In genomic region chr18:23596183-23596582, GRCh38 we compare ENCODE assay signal across 1 cellular context.
TF ChIP-seq lines count a peak whose summit lies in the region.

No MANE protein-coding gene starts in this region.

TF ChIP-seq in IMR-90, 13 proteins besides CTCF, POLR2A, EP300 and RAD21 (continued from another document):
- no peak for TF ChIP-seq RFX5 (IDR thresholded peaks at IDR 0.05; ENCODE audit: low read depth, low read length)
- no peak for TF ChIP-seq NFE2L2 (IDR thresholded peaks at IDR 0.05; ENCODE audit: low read depth, low read length)
- TF ChIP-seq MXI1 (IDR thresholded peaks at IDR 0.05; ENCODE audit: borderline replicate concordance, low read depth, low read length): no peak
- TF ChIP-seq MAZ (IDR thresholded peaks at IDR 0.05; ENCODE audit: borderline replicate concordance, low read depth, low read length): no peak
- no peak for TF ChIP-seq FOS (IDR thresholded peaks at IDR 0.05; ENCODE audit: low read depth, low read length)
- no peak for TF ChIP-seq CEBPB (IDR thresholded peaks at IDR 0.05; ENCODE audit: low read depth, low read length)
- TF ChIP-seq CHD1 (IDR thresholded peaks at IDR 0.05; ENCODE audit: low read depth, low read length): no peak
- no peak for TF ChIP-seq RCOR1 (IDR thresholded peaks at IDR 0.05; ENCODE audit: insufficient replicate concordance, low read length)
- no peak for TF ChIP-seq SMC3 (IDR thresholded peaks at IDR 0.05; ENCODE audit: low read depth, low read length)
- TF ChIP-seq ELK1 (IDR thresholded peaks at IDR 0.05; ENCODE audit: borderline replicate concordance, low read depth, low read length): no peak
TF ChIP-seq in IMR-90: peak in this region for 0.
